In the genomic region with DNA sequence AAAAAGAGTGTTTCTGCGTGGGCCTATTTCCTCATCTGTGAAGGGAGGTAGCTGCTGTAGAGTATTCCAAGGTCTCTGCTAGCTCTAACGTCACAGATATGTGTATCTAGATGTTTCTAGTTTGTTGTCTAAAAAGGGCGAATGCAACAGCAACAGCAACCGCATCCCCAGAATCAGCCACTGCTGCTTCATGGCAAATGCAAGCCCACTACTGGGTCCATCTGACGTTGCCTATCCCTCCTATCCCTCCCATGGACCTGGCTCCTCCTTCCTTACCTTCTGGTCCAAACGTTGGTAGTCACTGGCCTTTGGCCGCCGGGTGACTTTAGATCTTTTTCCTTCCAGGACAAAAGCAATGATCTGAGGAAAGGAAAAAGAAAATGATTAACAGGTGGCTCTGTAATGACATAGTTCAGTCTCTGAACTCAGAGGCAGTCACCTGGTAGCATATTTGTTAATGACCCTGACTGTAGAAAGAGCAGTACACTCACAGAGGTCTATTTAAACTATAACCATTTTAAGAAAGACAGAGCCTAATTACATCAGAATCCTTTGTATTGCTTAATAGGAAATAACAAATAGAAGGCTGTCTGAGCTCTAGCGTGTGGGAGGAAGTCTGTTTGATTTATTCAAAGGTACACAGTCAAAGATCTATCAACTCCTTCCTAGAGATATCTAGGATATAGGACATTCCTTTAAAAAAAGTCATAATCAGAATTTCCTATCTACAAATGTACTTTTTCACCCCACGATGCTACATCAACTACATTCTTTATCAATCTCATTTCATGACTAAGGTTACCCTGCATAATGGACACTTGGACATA, we compare ENCODE assay signal across 8 cellular contexts. TPM values are rescaled to one million over a fixed set of nuclear protein-coding genes. Genes with fewer than 3 reads are reported as not detected.
A peak's percentile ranks its signal among the peaks of the same experiment; 100 is the strongest.
DNase-seq lines count a peak whose midpoint lies in the region; ATAC-seq and TF ChIP-seq lines count a peak whose summit lies in the region.

No MANE protein-coding gene starts in this region.

- H3K27me3 Mint-ChIP-seq in activated naive CD4-positive, alpha-beta T cell treated with anti-CD3 and anti-CD28 coated beads, Interleukin-2, amount 10 ng/mL, durations not matched to agents 7 days and 5 days: peaks cover 8% of the 10 kb centered on the region
- H3K27me3 Mint-ChIP-seq in activated T-helper 17 cell treated with anti-CD3 and anti-CD28 coated beads, Interleukin-2, amount 50 U/mL, for 72 hours: no peaks in the 10 kb centered on the region
- H3K27me3 Mint-ChIP-seq in type B pancreatic cell: no peaks in the 10 kb centered on the region

- no peaks in the 10 kb centered on the region for H3K9me3 Mint-ChIP-seq in activated naive CD4-positive, alpha-beta T cell treated with anti-CD3 and anti-CD28 coated beads, Interleukin-2, amount 10 ng/mL, durations not matched to agents 7 days and 5 days
- H3K9me3 Mint-ChIP-seq in activated T-helper 17 cell treated with anti-CD3 and anti-CD28 coated beads, Interleukin-2, amount 50 U/mL, for 72 hours: no peaks in the 10 kb centered on the region
- no peaks in the 10 kb centered on the region for H3K9me3 Mint-ChIP-seq in type B pancreatic cell

- ATAC-seq in activated T-helper 17 cell treated with anti-CD3 and anti-CD28 coated beads, Interleukin-2, amount 50 U/mL, for 72 hours (replicated peaks): no peak

- H3K27ac Mint-ChIP-seq in activated naive CD4-positive, alpha-beta T cell treated with anti-CD3 and anti-CD28 coated beads, Interleukin-2, amount 10 ng/mL, durations not matched to agents 7 days and 5 days: peak overlapping the region; percentile 99
- peak overlapping the region; percentile 99 for H3K27ac Mint-ChIP-seq in activated T-helper 17 cell treated with anti-CD3 and anti-CD28 coated beads, Interleukin-2, amount 50 U/mL, for 72 hours
- peak overlapping the region; percentile 73 for H3K27ac Mint-ChIP-seq in type B pancreatic cell

- CTCF ChIA-PET in activated naive CD4-positive, alpha-beta T cell treated with anti-CD3 and anti-CD28 coated beads, Interleukin-2, amount 10 ng/mL, durations not matched to agents 7 days and 5 days (lab: Charles Lee): interaction anchor here (0.7 to 1.3 kb wide), 4 partner anchors 16 to 227 kb away, joined by 3 to 4 read pairs (median 3); no protein-coding TSS in a partner anchor

- no peak for DNase-seq in activated naive CD4-positive, alpha-beta T cell treated with anti-CD3 and anti-CD28 coated beads, Interleukin-2, amount 10 ng/mL, durations not matched to agents 7 days and 5 days
- DNase-seq in activated naive CD4-positive, alpha-beta T cell (lab: John Stamatoyannopoulos, UW): no peak
- DNase-seq in kidney tubule cell (ENCODE audit: low spot score) (peak; percentile 92), type B pancreatic cell (ENCODE audit: extremely low spot score, unreplicated experiment) (no peak), SHP77 treated with DMSO at 0.1 percent for 48 hours (lab: John Stamatoyannopoulos, UW) (no peak), GM19240 (ENCODE audit: insufficient read length, low spot score) (no peak), putamen (ENCODE audit: low spot score) (no peak)

- H3K4me1 Mint-ChIP-seq in activated naive CD4-positive, alpha-beta T cell treated with anti-CD3 and anti-CD28 coated beads, Interleukin-2, amount 10 ng/mL, durations not matched to agents 7 days and 5 days: peaks cover 67% of the 10 kb centered on the region
- H3K4me1 Mint-ChIP-seq in activated T-helper 17 cell treated with anti-CD3 and anti-CD28 coated beads, Interleukin-2, amount 50 U/mL, for 72 hours: peaks cover 52% of the 10 kb centered on the region
- H3K4me1 Mint-ChIP-seq in type B pancreatic cell (ENCODE audit: unreplicated experiment): peaks cover 34% of the 10 kb centered on the region

- peaks cover 77% of the 10 kb centered on the region for H3K36me3 Mint-ChIP-seq in activated naive CD4-positive, alpha-beta T cell treated with anti-CD3 and anti-CD28 coated beads, Interleukin-2, amount 10 ng/mL, durations not matched to agents 7 days and 5 days
- H3K36me3 Mint-ChIP-seq in activated T-helper 17 cell treated with anti-CD3 and anti-CD28 coated beads, Interleukin-2, amount 50 U/mL, for 72 hours (ENCODE audit: low read depth): peaks cover 91% of the 10 kb centered on the region
- H3K36me3 Mint-ChIP-seq in type B pancreatic cell: peaks cover 39% of the 10 kb centered on the region

- no peak for TF ChIP-seq CTCF in type B pancreatic cell (conservative IDR thresholded peaks at IDR 0.05)

- H3K4me3 Mint-ChIP-seq in activated naive CD4-positive, alpha-beta T cell treated with anti-CD3 and anti-CD28 coated beads, Interleukin-2, amount 10 ng/mL, durations not matched to agents 7 days and 5 days: peak overlapping the region; percentile 100
- peak overlapping the region; percentile 97 for H3K4me3 Mint-ChIP-seq in activated T-helper 17 cell treated with anti-CD3 and anti-CD28 coated beads, Interleukin-2, amount 50 U/mL, for 72 hours
- peak overlapping the region; percentile 97 for H3K4me3 Mint-ChIP-seq in type B pancreatic cell

RNA-seq across cellular contexts. Expression of a gene that starts 2.9 kb away (rescaled TPM):
- total RNA-seq in activated T-helper 17 cell treated with anti-CD3 and anti-CD28 coated beads, Interleukin-2, amount 50 U/mL, for 72 hours: 100 to 1,000 TPM; 109 to 139 TPM
- 54.0 and 65.3 TPM in 2 replicates for total RNA-seq in type B pancreatic cell (ENCODE audit: low replicate concordance)

RNA-seq across cellular contexts. Expression of a gene that starts 29.5 kb away (rescaled TPM):
- 10 to 100 TPM; 28.4 to 34.5 TPM for total RNA-seq in activated T-helper 17 cell treated with anti-CD3 and anti-CD28 coated beads, Interleukin-2, amount 50 U/mL, for 72 hours
- 31.3 and 39.8 TPM in 2 replicates for total RNA-seq in type B pancreatic cell (ENCODE audit: low replicate concordance)

RNA-seq across cellular contexts. Expression of a gene that starts 29.7 kb away (rescaled TPM):
- total RNA-seq in activated T-helper 17 cell treated with anti-CD3 and anti-CD28 coated beads, Interleukin-2, amount 50 U/mL, for 72 hours: 10 to 100 TPM; 13.4 to 17.5 TPM
- total RNA-seq in type B pancreatic cell (ENCODE audit: low replicate concordance): 14.6 and 22.2 TPM in 2 replicates
